Comparison of ENCODE assay signal across 9 cellular contexts in genomic region chr14:52015411-52016030, GRCh38. TPM values are rescaled to one million over a fixed set of nuclear protein-coding genes. Genes with fewer than 3 reads are reported as not detected.
DNase-seq lines count a peak whose midpoint lies in the region; ATAC-seq and TF ChIP-seq lines count a peak whose summit lies in the region.
"Had no signal": no experiment of that assay in that cellular context is flagged by ENCODE, and none has a peak within 500 bp of the region (broad histone marks: within the 10 kb centered on the region; RNA-seq: fewer than 3 reads in every experiment).

No MANE protein-coding gene starts in this region.

- no peak overlapping the region for H3K27ac Mint-ChIP-seq in activated T-cell treated with anti-CD3 and anti-CD28 coated beads, Interleukin-2, amount 50 U/mL, for 24 hours

- H3K36me3 Mint-ChIP-seq in activated T-cell treated with anti-CD3 and anti-CD28 coated beads, Interleukin-2, amount 50 U/mL, for 24 hours (ENCODE audit: low read depth) = peaks cover 19% of the 10 kb centered on the region

- TF ChIP-seq CTCF in heart left ventricle (IDR thresholded peaks at IDR 0.05) (peak; percentile 25 to 64 (median 49)), testis (IDR thresholded peaks at IDR 0.05) (peak in 2 of 3 experiments; percentile 46 to 53)

- no peaks in the 10 kb centered on the region for H3K9me3 ChIP-seq in heart left ventricle
- no peaks in the 10 kb centered on the region for H3K9me3 ChIP-seq in testis

- H3K4me3 ChIP-seq in heart left ventricle (no peak overlapping the region), testis (no peak overlapping the region)

- H3K27ac ChIP-seq in heart left ventricle (peak overlapping the region; percentile 43 to 86 (median 76)), testis (no peak overlapping the region)

- ATAC-seq in heart left ventricle = peak; percentile 20 to 52 (median 40)
- ATAC-seq in GM21529 (IDR thresholded peaks at IDR 0.05; ENCODE audit: unreplicated experiment) = no peak
- no peak for ATAC-seq in HG03571 (IDR thresholded peaks at IDR 0.05; ENCODE audit: unreplicated experiment)

- DNase-seq in SIG-M5 treated with dmso at 0.1 percent for 504 hours (lab: John Stamatoyannopoulos, UW; ENCODE audit: unreplicated experiment) (peak; percentile 11), SIG-M5 (lab: John Stamatoyannopoulos, UW) (no peak), SW480 (ENCODE audit: low spot score) (peak; percentile 20), heart left ventricle (peak in 2 of 5 donors; percentile 30 to 51), testis (peak; percentile 85)
- no peak for DNase-seq in activated T-cell treated with anti-CD3 and anti-CD28 coated beads, Interleukin-2, amount 50 U/mL, for 24 hours
- DNase-seq: naive B cell had no signal

- intact Hi-C loops in heart left ventricle (cut with DNase I) (loop anchor here in 2 of 10 donors (2.0 to 5.0 kb wide), 2 partner anchors 52 to 53 kb away; partner anchors contain the start of gene NID2 (in 2 of the 2)), testis (cut with DNase I; ENCODE audit: low total_unique reads) (no loop called here)

- H3K36me3 ChIP-seq in heart left ventricle (peaks cover 0 to 69% (median 44%) of the 10 kb centered on the region in 9 donors), testis (ENCODE audit: low read depth, missing control alignments) (no peaks in the 10 kb centered on the region)

- TF ChIP-seq POLR2A in heart left ventricle (IDR thresholded peaks at IDR 0.05) (no peak), testis (IDR thresholded peaks at IDR 0.05) (no peak)

- no peaks in the 10 kb centered on the region for H3K9me3 Mint-ChIP-seq in activated T-cell treated with anti-CD3 and anti-CD28 coated beads, Interleukin-2, amount 50 U/mL, for 24 hours

- peaks cover 8% of the 10 kb centered on the region for H3K4me1 Mint-ChIP-seq in activated T-cell treated with anti-CD3 and anti-CD28 coated beads, Interleukin-2, amount 50 U/mL, for 24 hours (ENCODE audit: low read depth)
- H3K4me1 Mint-ChIP-seq: naive B cell had no signal

- peaks cover 11% of the 10 kb centered on the region for H3K27me3 Mint-ChIP-seq in activated T-cell treated with anti-CD3 and anti-CD28 coated beads, Interleukin-2, amount 50 U/mL, for 24 hours

- WGBS in heart left ventricle, 4 donors = 54 to 66% (median 63%) methylated on average over 8 of the region's 8 CpGs
- 70 to 76% methylated on average over 7 to 8 of the region's 8 CpGs for WGBS in testis, 2 donors

- H3K27me3 ChIP-seq in heart left ventricle (no peaks in the 10 kb centered on the region), testis (no peaks in the 10 kb centered on the region)

- H3K4me1 ChIP-seq in heart left ventricle (peaks cover 22 to 98% (median 76%) of the 10 kb centered on the region in 12 donors), testis (peaks cover 23% of the 10 kb centered on the region)

- no peak overlapping the region for H3K4me3 Mint-ChIP-seq in activated T-cell treated with anti-CD3 and anti-CD28 coated beads, Interleukin-2, amount 50 U/mL, for 24 hours
- H3K4me3 Mint-ChIP-seq: naive B cell had no signal

RNA-seq across cellular contexts. Expression of gene RTRAF, which starts 26.2 kb away (rescaled TPM):
- total RNA-seq in heart left ventricle (100 to 1,000 TPM in 7 of 9 donors, 10 to 100 TPM in 2; 72.9 to 260 (median 193) TPM), testis (100 to 1,000 TPM; 157 to 170 TPM)
- polyA plus RNA-seq in heart left ventricle (100 to 1,000 TPM; 163 to 272 TPM), testis (ENCODE audit: insufficient read depth, low read depth, low replicate concordance) (439 TPM)

RNA-seq across cellular contexts. Expression of gene NID2, which starts 53.3 kb away (rescaled TPM):
- total RNA-seq in heart left ventricle = 10 to 100 TPM; 32.0 to 77.4 (median 40.9) TPM
- polyA plus RNA-seq in heart left ventricle = 10 to 100 TPM; 17.3 to 18.8 TPM
- 1 to 10 TPM; 5.3 to 8.1 TPM for total RNA-seq in testis
- polyA plus RNA-seq in testis (ENCODE audit: insufficient read depth, low read depth, low replicate concordance) = 10.6 TPM

Comparison
In these comparisons a context has a peak if more than half of its experiments do, and no peak if none do; other contexts are left out.
1. DNase-seq: peak in SIG-M5 treated with dmso at 0.1 percent for 504 hours (single experiment), SW480 (single experiment) and testis (single experiment); none in SIG-M5 (single experiment) and activated T-cell treated with anti-CD3 and anti-CD28 coated beads, Interleukin-2, amount 50 U/mL, for 24 hours (single experiment).
2. ATAC-seq: peak in heart left ventricle (4 of 4); none in GM21529 (single experiment) and HG03571 (single experiment).
3. H3K27ac ChIP-seq: peak in heart left ventricle (12 of 12); none in testis (0 of 2).